10 cellular contexts compared by ENCODE assay signal in the genomic region with DNA sequence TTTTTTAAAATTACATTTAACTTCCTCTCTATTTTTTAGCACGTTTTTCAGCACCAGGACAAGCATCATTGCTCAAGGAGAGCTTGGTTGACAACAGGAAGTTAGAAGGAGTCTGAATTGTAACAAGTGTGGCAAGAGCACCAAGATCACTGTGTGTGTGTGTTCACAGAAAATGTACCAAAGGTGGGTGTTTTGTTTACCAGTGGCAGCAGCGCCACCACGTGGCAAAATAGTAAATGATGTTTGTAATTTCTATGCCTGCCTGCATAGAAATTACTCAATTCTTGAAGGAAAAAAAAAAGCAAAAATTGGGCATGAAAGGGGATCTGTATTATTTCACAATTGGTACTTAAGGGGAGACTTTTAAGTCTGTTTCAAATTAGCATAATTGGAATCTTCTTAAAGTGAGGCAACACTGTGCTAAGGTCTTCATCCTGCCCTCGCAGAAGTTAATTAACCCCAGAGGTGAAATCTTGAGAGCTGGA. TPM values are rescaled to one million over a fixed set of nuclear protein-coding genes. Genes with fewer than 3 reads are reported as not detected.
DNase-seq lines count a peak whose midpoint lies in the region; ATAC-seq and TF ChIP-seq lines count a peak whose summit lies in the region.
"Had no signal": no experiment of that assay in that cellular context is flagged by ENCODE, and none has a peak within 500 bp of the region (broad histone marks: within the 10 kb centered on the region; RNA-seq: fewer than 3 reads in every experiment).

No MANE protein-coding gene starts in this region.

- CTCF ChIA-PET in CD4-positive, alpha-beta T cell (lab: Charles Lee), result interaction anchor here (1.4 kb wide), 1 partner anchor 407 kb away, joined by 4 read pairs; no protein-coding TSS in a partner anchor
- CTCF ChIA-PET in Panc1 (lab: Charles Lee), result interaction anchor here (0.7 to 1.4 kb wide), 3 partner anchors 165 to 407 kb away, joined by 3 to 8 read pairs (median 3); no protein-coding TSS in a partner anchor

- peak overlapping the region; percentile 2 for H3K4me3 Mint-ChIP-seq in CD4-positive, alpha-beta T cell

- H3K9me3 Mint-ChIP-seq in CD4-positive, alpha-beta T cell, result no peaks in the 10 kb centered on the region
- H3K9me3 Mint-ChIP-seq: IgD-negative memory B cell had no signal

- BruUV-seq in Panc1 (replicated peaks; lab: Mats Ljungman, UMichigan), result no TSS peak

- TF ChIP-seq CTCF in CD4-positive, alpha-beta T cell (IDR thresholded peaks at IDR 0.05), result peak; percentile 73
- peak; percentile 89 for TF ChIP-seq CTCF in Panc1 (IDR thresholded peaks at IDR 0.05)
- peak in 2 of 3 donors; percentile 23 to 39 for TF ChIP-seq CTCF in ovary (IDR thresholded peaks at IDR 0.05)
- TF ChIP-seq CTCF in upper lobe of right lung (IDR thresholded peaks at IDR 0.05), result peak; percentile 69

- H3K27me3 Mint-ChIP-seq in CD4-positive, alpha-beta T cell, result peaks cover 37% of the 10 kb centered on the region

- DNase-seq in CD4-positive, alpha-beta T cell, result peak; percentile 28 to 55 (median 42)
- DNase-seq in KG1 (lab: John Stamatoyannopoulos, UW), result peak; percentile 28
- DNase-seq in Panc1 (ENCODE audit: low read depth, low spot score), result no peak
- DNase-seq in activated T-cell treated with anti-CD3 and anti-CD28 coated beads, Interleukin-2, amount 50 U/mL, for 48 hours, result peak; percentile 71 to 72
- peak; percentile 80 for DNase-seq in fibroblast of the conjunctiva (ENCODE audit: low read depth)
- DNase-seq in ovary, result peak; percentile 19 to 69 (median 52)
- DNase-seq in upper lobe of right lung, result no peak

- no peak for TF ChIP-seq POLR2A in ovary (IDR thresholded peaks at IDR 0.05)

- no peaks in the 10 kb centered on the region for H3K36me3 ChIP-seq in Panc1 (ENCODE audit: control insufficient read depth, insufficient read depth, low read length)
- no peaks in the 10 kb centered on the region for H3K36me3 ChIP-seq in ovary
- no peaks in the 10 kb centered on the region for H3K36me3 ChIP-seq in upper lobe of right lung

- peaks cover 5% of the 10 kb centered on the region for H3K4me1 Mint-ChIP-seq in CD4-positive, alpha-beta T cell (ENCODE audit: low read depth)

- no peaks in the 10 kb centered on the region for H3K36me3 Mint-ChIP-seq in CD4-positive, alpha-beta T cell (ENCODE audit: low read depth)
- H3K36me3 Mint-ChIP-seq: IgD-negative memory B cell had no signal

- H3K9me3 ChIP-seq in CD4-positive, alpha-beta T cell (ENCODE audit: control insufficient read depth, low read length), result no peaks in the 10 kb centered on the region
- H3K9me3 ChIP-seq in Panc1 (ENCODE audit: control insufficient read depth, insufficient read depth, low read depth, low read length) (no peaks in the 10 kb centered on the region), ovary (no peaks in the 10 kb centered on the region), upper lobe of right lung (no peaks in the 10 kb centered on the region)

- H3K4me3 ChIP-seq in Panc1 (ENCODE audit: low read depth in 2 of 2, low read length in 2 of 2) (no peak overlapping the region), ovary (no peak overlapping the region), upper lobe of right lung (no peak overlapping the region)

- H3K27ac Mint-ChIP-seq in CD4-positive, alpha-beta T cell, result no peak overlapping the region
- H3K27ac Mint-ChIP-seq: IgD-negative memory B cell had no signal

- H3K27ac ChIP-seq in CD4-positive, alpha-beta T cell (ENCODE audit: low read depth, low read length), result no peak overlapping the region
- H3K27ac ChIP-seq in Panc1 (ENCODE audit: low read length) (no peak overlapping the region), ovary (no peak overlapping the region), upper lobe of right lung (no peak overlapping the region)

- 12 to 14% (median 13%) methylated on average over 4 of the region's 4 CpGs for WGBS in ovary, 3 donors

- ATAC-seq in CD4-positive, alpha-beta T cell (ENCODE audit: poor library complexity), result peak; percentile 82
- ATAC-seq in GM21367 (IDR thresholded peaks at IDR 0.05; ENCODE audit: unreplicated experiment), result peak; percentile 78
- peak; percentile 74; the same call in 1 of the 2 replicates for ATAC-seq in Panc1
- peak; percentile 92 for ATAC-seq in upper lobe of right lung

- H3K27me3 ChIP-seq in CD4-positive, alpha-beta T cell (ENCODE audit: control insufficient read depth, insufficient read depth, low read length), result peaks cover 4% of the 10 kb centered on the region
- no peaks in the 10 kb centered on the region for H3K27me3 ChIP-seq in Panc1 (ENCODE audit: control insufficient read depth, insufficient read depth, low read length)
- H3K27me3 ChIP-seq in ovary, result no peaks in the 10 kb centered on the region
- no peaks in the 10 kb centered on the region for H3K27me3 ChIP-seq in upper lobe of right lung

- POLR2A ChIA-PET in CD4-positive, alpha-beta T cell (lab: Charles Lee), result no interaction called here
- POLR2A ChIA-PET in Panc1 (lab: Charles Lee), result no interaction called here

- no peak for TF ChIP-seq EP300 in ovary (IDR thresholded peaks at IDR 0.05)

- intact Hi-C loops in CD4-positive, alpha-beta T cell (cut with DNase I, micrococcal nuclease), result loop anchor here (1.0 to 10.0 kb wide), 6 partner anchors 166 to 1749 kb away; no protein-coding TSS in a partner anchor
- intact Hi-C loops in Panc1 (cut with micrococcal nuclease; ENCODE audit: unreplicated experiment), result loop anchor here (1.0 to 2.0 kb wide), 3 partner anchors 65 to 407 kb away; no protein-coding TSS in a partner anchor
- intact Hi-C loops in ovary (cut with DNase I), result loop anchor here in 2 of 4 donors (5.0 to 10.0 kb wide), 3 partner anchors 167 to 419 kb away; a partner anchor contains a TSS
- intact Hi-C loops in upper lobe of right lung (cut with DNase I), result no loop called here

- H3K4me1 ChIP-seq in Panc1 (ENCODE audit: control insufficient read depth, insufficient read depth, low read length) (peaks cover 25% of the 10 kb centered on the region), ovary (ENCODE audit: insufficient read depth) (no peaks in the 10 kb centered on the region), upper lobe of right lung (no peaks in the 10 kb centered on the region)

- in situ Hi-C loops in Panc1 (cut with HindIII; ENCODE audit: low pct_unique_long_range_greater_than_20kb, low sequenced_read_pairs), result no loop called here

RNA-seq across cellular contexts. Expression of a gene that starts 7.4 kb away (rescaled TPM):
- total RNA-seq in CD4-positive, alpha-beta T cell, result 100 to 1,000 TPM; 164 to 179 TPM
- total RNA-seq in Panc1 (2021; ENCODE audit: unreplicated experiment) (135 TPM), ovary (100 to 1,000 TPM in 1 of 7 donors, 10 to 100 TPM in 6; 82.6 to 117 (median 98.0) TPM), upper lobe of right lung (75.8 TPM)
- polyA plus RNA-seq in Panc1 (2012; ENCODE audit: insufficient read length), result 38.6 TPM
- 10 to 100 TPM; 32.3 to 61.3 TPM for polyA plus RNA-seq in ovary

RNA-seq across cellular contexts. Expression of a gene that starts 30.5 kb away (rescaled TPM):
- total RNA-seq in CD4-positive, alpha-beta T cell, result not detected
- total RNA-seq in Panc1 (2021; ENCODE audit: unreplicated experiment) (0.36 TPM), ovary (under 1 TPM in 1 of 7 donors, not detected in 6; 0.08 TPM), upper lobe of right lung (not detected)
- 0.24 TPM for polyA plus RNA-seq in Panc1 (2012; ENCODE audit: insufficient read length)
- under 1 TPM; 0.04 to 0.07 TPM for polyA plus RNA-seq in ovary
- total RNA-seq: urinary bladder had no signal
- polyA plus RNA-seq: IgD-negative memory B cell had no signal

Comparison
In these comparisons a context has a peak if more than half of its experiments do, and no peak if none do; other contexts are left out.
1. DNase-seq: peak in CD4-positive, alpha-beta T cell (10 of 10), KG1 (single experiment), activated T-cell treated with anti-CD3 and anti-CD28 coated beads, Interleukin-2, amount 50 U/mL, for 48 hours (2 of 2), fibroblast of the conjunctiva (single experiment) and ovary (5 of 5); none in Panc1 (single experiment) and upper lobe of right lung (single experiment).
2. CTCF ChIP-seq: peak in every context shown above with its lines; median percentile 89 in Panc1; 73 in CD4-positive, alpha-beta T cell; 69 in upper lobe of right lung; 31 in ovary.
3. Peak in every context shown above with its lines, with median percentiles within 50 percentile points of each other: ATAC-seq.